1 cellular context compared by ENCODE assay signal in the genomic region with DNA sequence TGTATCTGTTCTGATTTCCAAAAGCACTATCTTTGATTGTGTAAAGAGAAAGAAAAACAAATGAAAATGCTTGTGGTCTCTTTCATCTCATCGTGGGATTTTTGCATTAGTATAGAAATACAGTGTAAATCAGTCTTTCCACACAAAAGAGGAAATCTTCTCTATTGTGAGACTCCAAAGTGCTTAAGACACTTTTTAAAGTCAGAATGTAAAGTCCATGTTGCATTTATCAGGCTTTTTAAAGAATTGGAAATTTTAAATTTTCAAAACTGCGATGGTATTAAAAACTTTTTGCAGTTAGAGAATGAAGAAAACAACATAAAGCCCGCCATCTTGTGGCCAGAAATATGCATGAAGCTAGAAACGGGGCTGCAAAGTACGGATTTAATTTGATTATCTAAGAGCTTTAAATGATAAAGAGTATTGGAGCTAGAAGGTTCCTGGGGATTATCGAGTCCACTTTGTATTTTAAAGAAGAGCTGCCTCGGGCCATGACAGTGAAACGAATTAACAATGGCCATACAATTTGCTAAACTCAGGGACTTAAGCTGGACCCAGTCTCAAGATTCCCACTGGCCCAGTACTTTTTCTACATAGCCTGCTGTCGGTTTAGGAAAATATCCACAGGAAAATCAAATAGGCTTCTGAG.
TF ChIP-seq lines count a peak whose summit lies in the region.

No MANE protein-coding gene starts in this region.

TF ChIP-seq in HEK293, 187 proteins besides CTCF, POLR2A, EP300 and RAD21 (continued from another document):
- TF ChIP-seq, protein P1, sequence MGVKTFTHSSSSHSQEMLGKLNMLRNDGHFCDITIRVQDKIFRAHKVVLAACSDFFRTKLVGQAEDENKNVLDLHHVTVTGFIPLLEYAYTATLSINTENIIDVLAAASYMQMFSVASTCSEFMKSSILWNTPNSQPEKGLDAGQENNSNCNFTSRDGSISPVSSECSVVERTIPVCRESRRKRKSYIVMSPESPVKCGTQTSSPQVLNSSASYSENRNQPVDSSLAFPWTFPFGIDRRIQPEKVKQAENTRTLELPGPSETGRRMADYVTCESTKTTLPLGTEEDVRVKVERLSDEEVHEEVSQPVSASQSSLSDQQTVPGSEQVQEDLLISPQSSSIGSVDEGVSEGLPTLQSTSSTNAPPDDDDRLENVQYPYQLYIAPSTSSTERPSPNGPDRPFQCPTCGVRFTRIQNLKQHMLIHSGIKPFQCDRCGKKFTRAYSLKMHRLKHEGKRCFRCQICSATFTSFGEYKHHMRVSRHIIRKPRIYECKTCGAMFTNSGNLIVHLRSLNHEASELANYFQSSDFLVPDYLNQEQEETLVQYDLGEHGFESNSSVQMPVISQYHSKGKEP (tag by site-specific recombination; IDR thresholded peaks at IDR 0.05) = 0 out of 2 replicates have a peak, but pooled peaks have one; percentile 2
- TF ChIP-seq, protein P2, sequence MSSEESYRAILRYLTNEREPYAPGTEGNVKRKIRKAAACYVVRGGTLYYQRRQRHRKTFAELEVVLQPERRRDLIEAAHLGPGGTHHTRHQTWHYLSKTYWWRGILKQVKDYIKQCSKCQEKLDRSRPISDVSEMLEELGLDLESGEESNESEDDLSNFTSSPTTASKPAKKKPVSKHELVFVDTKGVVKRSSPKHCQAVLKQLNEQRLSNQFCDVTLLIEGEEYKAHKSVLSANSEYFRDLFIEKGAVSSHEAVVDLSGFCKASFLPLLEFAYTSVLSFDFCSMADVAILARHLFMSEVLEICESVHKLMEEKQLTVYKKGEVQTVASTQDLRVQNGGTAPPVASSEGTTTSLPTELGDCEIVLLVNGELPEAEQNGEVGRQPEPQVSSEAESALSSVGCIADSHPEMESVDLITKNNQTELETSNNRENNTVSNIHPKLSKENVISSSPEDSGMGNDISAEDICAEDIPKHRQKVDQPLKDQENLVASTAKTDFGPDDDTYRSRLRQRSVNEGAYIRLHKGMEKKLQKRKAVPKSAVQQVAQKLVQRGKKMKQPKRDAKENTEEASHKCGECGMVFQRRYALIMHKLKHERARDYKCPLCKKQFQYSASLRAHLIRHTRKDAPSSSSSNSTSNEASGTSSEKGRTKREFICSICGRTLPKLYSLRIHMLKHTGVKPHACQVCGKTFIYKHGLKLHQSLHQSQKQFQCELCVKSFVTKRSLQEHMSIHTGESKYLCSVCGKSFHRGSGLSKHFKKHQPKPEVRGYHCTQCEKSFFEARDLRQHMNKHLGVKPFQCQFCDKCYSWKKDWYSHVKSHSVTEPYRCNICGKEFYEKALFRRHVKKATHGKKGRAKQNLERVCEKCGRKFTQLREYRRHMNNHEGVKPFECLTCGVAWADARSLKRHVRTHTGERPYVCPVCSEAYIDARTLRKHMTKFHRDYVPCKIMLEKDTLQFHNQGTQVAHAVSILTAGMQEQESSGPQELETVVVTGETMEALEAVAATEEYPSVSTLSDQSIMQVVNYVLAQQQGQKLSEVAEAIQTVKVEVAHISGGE (tag by site-specific recombination; conservative IDR thresholded peaks at IDR 0.05; ENCODE audit: low read depth) = no peak
- TF ChIP-seq ZNF654 (tag by site-specific recombination; IDR thresholded peaks at IDR 0.05; ENCODE audit: low read depth) (peak; percentile 87), ZNF140 (tag by site-specific recombination; IDR thresholded peaks at IDR 0.05) (no peak)
- TF ChIP-seq, protein P3, sequence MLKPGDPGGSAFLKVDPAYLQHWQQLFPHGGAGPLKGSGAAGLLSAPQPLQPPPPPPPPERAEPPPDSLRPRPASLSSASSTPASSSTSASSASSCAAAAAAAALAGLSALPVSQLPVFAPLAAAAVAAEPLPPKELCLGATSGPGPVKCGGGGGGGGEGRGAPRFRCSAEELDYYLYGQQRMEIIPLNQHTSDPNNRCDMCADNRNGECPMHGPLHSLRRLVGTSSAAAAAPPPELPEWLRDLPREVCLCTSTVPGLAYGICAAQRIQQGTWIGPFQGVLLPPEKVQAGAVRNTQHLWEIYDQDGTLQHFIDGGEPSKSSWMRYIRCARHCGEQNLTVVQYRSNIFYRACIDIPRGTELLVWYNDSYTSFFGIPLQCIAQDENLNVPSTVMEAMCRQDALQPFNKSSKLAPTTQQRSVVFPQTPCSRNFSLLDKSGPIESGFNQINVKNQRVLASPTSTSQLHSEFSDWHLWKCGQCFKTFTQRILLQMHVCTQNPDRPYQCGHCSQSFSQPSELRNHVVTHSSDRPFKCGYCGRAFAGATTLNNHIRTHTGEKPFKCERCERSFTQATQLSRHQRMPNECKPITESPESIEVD (tag by site-specific recombination; IDR thresholded peaks at IDR 0.05) = no peak
